11 cellular contexts compared by ENCODE assay signal in genomic region chr3:45026957-45027356, GRCh38. TPM values are rescaled to one million over a fixed set of nuclear protein-coding genes. Genes with fewer than 3 reads are reported as not detected.
DNase-seq lines count a peak whose midpoint lies in the region; ATAC-seq and TF ChIP-seq lines count a peak whose summit lies in the region.
"Had no signal": no experiment of that assay in that cellular context is flagged by ENCODE, and none has a peak within 500 bp of the region (broad histone marks: within the 10 kb centered on the region; RNA-seq: fewer than 3 reads in every experiment).

No MANE protein-coding gene starts in this region.

- no peak overlapping the region for H3K4me3 Mint-ChIP-seq in T-helper 2 cell treated with Interferon-gamma antibody and Interleukin-4, amounts not matched to agents 5 μg/mL and 100 μg/mL, for 36 hours
- no peak overlapping the region for H3K4me3 Mint-ChIP-seq in endodermal cell
- H3K4me3 Mint-ChIP-seq: activated T-helper 1 cell treated with anti-CD3 and anti-CD28 coated beads, Interleukin-12 subunit alpha, Interleukin-12 subunit beta, Interleukin-2, Interleukin-4 antibody, amounts not matched to agents 30 ng/mL and 10 ng/mL and 1 ng/mL, durations not matched to agents 14 hours and 24 hours and 36 hours; naive thymus-derived CD8-positive, alpha-beta T cell had no signal

- H3K4me3 ChIP-seq in fibroblast of pulmonary artery (replicated peaks; ENCODE audit: low read depth, low read length): no peak overlapping the region
- H3K4me3 ChIP-seq in muscle layer of duodenum (ENCODE audit: low read depth in 1 of 2, low read length in 2 of 2): peak overlapping the region; percentile 43 to 58
- peak overlapping the region in 1 of 2 donors; percentile 33 for H3K4me3 ChIP-seq in vagina
- no peak overlapping the region for H3K4me3 ChIP-seq in endodermal cell (ENCODE audit: low read length)

- H3K27me3 Mint-ChIP-seq in T-helper 2 cell treated with Interferon-gamma antibody and Interleukin-4, amounts not matched to agents 5 μg/mL and 100 μg/mL, for 36 hours (ENCODE audit: low read depth): peaks cover 14% of the 10 kb centered on the region
- peaks cover 62% of the 10 kb centered on the region for H3K27me3 Mint-ChIP-seq in endodermal cell (ENCODE audit: insufficient read depth)

- H3K36me3 ChIP-seq in muscle layer of duodenum (ENCODE audit: control insufficient read depth in 1 of 2, insufficient read depth in 2 of 2, low read length in 2 of 2) (no peaks in the 10 kb centered on the region), vagina (no peaks in the 10 kb centered on the region), endodermal cell (ENCODE audit: control insufficient read depth, insufficient read depth, low read length) (no peaks in the 10 kb centered on the region)

- H3K9me3 ChIP-seq in muscle layer of duodenum (ENCODE audit: control insufficient read depth in 1 of 2, low read length in 2 of 2): no peaks in the 10 kb centered on the region
- H3K9me3 ChIP-seq in vagina: no peaks in the 10 kb centered on the region
- no peaks in the 10 kb centered on the region for H3K9me3 ChIP-seq in endodermal cell (ENCODE audit: control insufficient read depth, low read length)

- DNase-seq in T-helper 2 cell treated with Interferon-gamma antibody and Interleukin-4, amounts not matched to agents 5 μg/mL and 100 μg/mL, for 36 hours (ENCODE audit: low spot score): no peak
- no peak for DNase-seq in T-helper 2 cell
- peak; percentile 43 for DNase-seq in fibroblast of pulmonary artery (ENCODE audit: low read depth)
- no peak for DNase-seq in vagina (ENCODE audit: extremely low spot score in 2 of 2)
- DNase-seq in NCI-H2171 treated with DMSO at 0.1 percent for 48 hours (lab: John Stamatoyannopoulos, UW): no peak
- no peak for DNase-seq in endodermal cell
- DNase-seq: naive thymus-derived CD8-positive, alpha-beta T cell had no signal

- H3K27ac Mint-ChIP-seq in T-helper 2 cell treated with Interferon-gamma antibody and Interleukin-4, amounts not matched to agents 5 μg/mL and 100 μg/mL, for 36 hours: peak overlapping the region; percentile 69
- H3K27ac Mint-ChIP-seq in endodermal cell: no peak overlapping the region
- H3K27ac Mint-ChIP-seq: activated T-helper 1 cell treated with anti-CD3 and anti-CD28 coated beads, Interleukin-12 subunit alpha, Interleukin-12 subunit beta, Interleukin-2, Interleukin-4 antibody, amounts not matched to agents 30 ng/mL and 10 ng/mL and 1 ng/mL, durations not matched to agents 14 hours and 24 hours and 36 hours had no signal

- no peaks in the 10 kb centered on the region for H3K4me1 Mint-ChIP-seq in T-helper 2 cell treated with Interferon-gamma antibody and Interleukin-4, amounts not matched to agents 5 μg/mL and 100 μg/mL, for 36 hours (ENCODE audit: low read depth)
- H3K4me1 Mint-ChIP-seq in endodermal cell: peaks cover 25% of the 10 kb centered on the region

- peak overlapping the region; percentile 17 for H3K27ac ChIP-seq in muscle layer of duodenum (ENCODE audit: low read length)
- H3K27ac ChIP-seq in vagina: peak overlapping the region; percentile 68
- no peak overlapping the region for H3K27ac ChIP-seq in endodermal cell (ENCODE audit: low read depth, low read length)

- no peak for TF ChIP-seq POLR2A in vagina (IDR thresholded peaks at IDR 0.05)

- ATAC-seq in HG03571 (IDR thresholded peaks at IDR 0.05; ENCODE audit: unreplicated experiment): no peak
- ATAC-seq: naive thymus-derived CD8-positive, alpha-beta T cell had no signal

- H3K27me3 ChIP-seq in muscle layer of duodenum (ENCODE audit: low read depth, low read length) (no peaks in the 10 kb centered on the region), vagina (no peaks in the 10 kb centered on the region), endodermal cell (ENCODE audit: control insufficient read depth, insufficient read depth, low read length, poor library complexity, severe bottlenecking) (peaks cover 32% of the 10 kb centered on the region)

- no peak overlapping the region for H3K9ac ChIP-seq in endodermal cell (ENCODE audit: extremely low read depth, low read length, poor library complexity, severe bottlenecking)

- 73 to 87% methylated on average over 3 to 4 of the region's 4 CpGs for WGBS in endodermal cell (ENCODE audit: insufficient coverage in 1 of 2, insufficient read length in 1 of 2), 2 experiments

- no peaks in the 10 kb centered on the region for H3K36me3 Mint-ChIP-seq in T-helper 2 cell treated with Interferon-gamma antibody and Interleukin-4, amounts not matched to agents 5 μg/mL and 100 μg/mL, for 36 hours (ENCODE audit: low read depth)
- no peaks in the 10 kb centered on the region for H3K36me3 Mint-ChIP-seq in endodermal cell (ENCODE audit: low read depth)

- H3K4me1 ChIP-seq in muscle layer of duodenum (ENCODE audit: control insufficient read depth in 1 of 2, insufficient read depth in 2 of 2, low read length in 2 of 2) (peaks cover 15 to 27% of the 10 kb centered on the region in 2 donors), vagina (peaks cover 51% of the 10 kb centered on the region), endodermal cell (ENCODE audit: control insufficient read depth, insufficient read depth, low read length) (peaks cover 6% of the 10 kb centered on the region)

- intact Hi-C loops in vagina (cut with DNase I): no loop called here

- H3K9me3 Mint-ChIP-seq in T-helper 2 cell treated with Interferon-gamma antibody and Interleukin-4, amounts not matched to agents 5 μg/mL and 100 μg/mL, for 36 hours: no peaks in the 10 kb centered on the region
- no peaks in the 10 kb centered on the region for H3K9me3 Mint-ChIP-seq in endodermal cell
- H3K9me3 Mint-ChIP-seq: activated T-helper 1 cell treated with anti-CD3 and anti-CD28 coated beads, Interleukin-12 subunit alpha, Interleukin-12 subunit beta, Interleukin-2, Interleukin-4 antibody, amounts not matched to agents 30 ng/mL and 10 ng/mL and 1 ng/mL, durations not matched to agents 14 hours and 24 hours and 36 hours; naive thymus-derived CD8-positive, alpha-beta T cell had no signal

- no peak for TF ChIP-seq CTCF in fibroblast of pulmonary artery (IDR thresholded peaks at IDR 0.05; ENCODE audit: low read length, missing control alignments)
- no peak for TF ChIP-seq CTCF in vagina (IDR thresholded peaks at IDR 0.05)
- TF ChIP-seq CTCF in endodermal cell (conservative IDR thresholded peaks at IDR 0.05): no peak

RNA-seq across cellular contexts. Expression of gene CLEC3B, which starts 0.9 kb away (rescaled TPM):
- total RNA-seq in vagina: 41.7 TPM
- not detected for total RNA-seq in endodermal cell
- polyA plus RNA-seq in endodermal cell (2013, experiment 1 of 2): not detected
- 0.29 TPM for polyA plus RNA-seq in endodermal cell (2013, experiment 2 of 2)
- total RNA-seq: activated T-helper 1 cell treated with anti-CD3 and anti-CD28 coated beads, Interleukin-12 subunit alpha, Interleukin-12 subunit beta, Interleukin-2, Interleukin-4 antibody, amounts not matched to agents 30 ng/mL and 10 ng/mL and 1 ng/mL, durations not matched to agents 14 hours and 24 hours and 36 hours; endothelial cell of umbilical vein had no signal
- polyA plus RNA-seq: naive thymus-derived CD8-positive, alpha-beta T cell had no signal

RNA-seq across cellular contexts. Expression of gene EXOSC7, which starts 50.9 kb away (rescaled TPM):
- total RNA-seq in vagina (56.2 TPM), endodermal cell (10 to 100 TPM; 61.2 to 69.4 TPM)
- 61.4 TPM for polyA plus RNA-seq in endodermal cell (2013, experiment 1 of 2)
- polyA plus RNA-seq in endodermal cell (2013, experiment 2 of 2): 54.6 TPM

RNA-seq across cellular contexts. Expression of gene ZDHHC3, which starts 51.0 kb away (rescaled TPM):
- total RNA-seq in vagina: 83.5 TPM
- 10 to 100 TPM; 63.7 to 69.7 TPM for total RNA-seq in endodermal cell
- 51.6 TPM for polyA plus RNA-seq in endodermal cell (2013, experiment 1 of 2)
- polyA plus RNA-seq in endodermal cell (2013, experiment 2 of 2): 45.0 TPM

Comparison
In these comparisons a context has a peak if more than half of its experiments do, and no peak if none do; other contexts are left out.
1. H3K4me3 ChIP-seq: peak in muscle layer of duodenum (2 of 2); none in fibroblast of pulmonary artery (single experiment) and endodermal cell (single experiment).
2. RNA of gene CLEC3B, which starts 0.9 kb away (total RNA-seq): 41.7 TPM in vagina (single experiment); not detected in endodermal cell; every median in the first group is over 10 times any median in the second.